2 cellular contexts compared by ENCODE assay signal in genomic region chr2:215705771-215706261, GRCh38.
TF ChIP-seq lines count a peak whose summit lies in the region.

No MANE protein-coding gene starts in this region.

TF ChIP-seq in SK-N-SH, 30 proteins besides CTCF, POLR2A, EP300 and RAD21 (continued from another document):
- TF ChIP-seq, protein P1, sequence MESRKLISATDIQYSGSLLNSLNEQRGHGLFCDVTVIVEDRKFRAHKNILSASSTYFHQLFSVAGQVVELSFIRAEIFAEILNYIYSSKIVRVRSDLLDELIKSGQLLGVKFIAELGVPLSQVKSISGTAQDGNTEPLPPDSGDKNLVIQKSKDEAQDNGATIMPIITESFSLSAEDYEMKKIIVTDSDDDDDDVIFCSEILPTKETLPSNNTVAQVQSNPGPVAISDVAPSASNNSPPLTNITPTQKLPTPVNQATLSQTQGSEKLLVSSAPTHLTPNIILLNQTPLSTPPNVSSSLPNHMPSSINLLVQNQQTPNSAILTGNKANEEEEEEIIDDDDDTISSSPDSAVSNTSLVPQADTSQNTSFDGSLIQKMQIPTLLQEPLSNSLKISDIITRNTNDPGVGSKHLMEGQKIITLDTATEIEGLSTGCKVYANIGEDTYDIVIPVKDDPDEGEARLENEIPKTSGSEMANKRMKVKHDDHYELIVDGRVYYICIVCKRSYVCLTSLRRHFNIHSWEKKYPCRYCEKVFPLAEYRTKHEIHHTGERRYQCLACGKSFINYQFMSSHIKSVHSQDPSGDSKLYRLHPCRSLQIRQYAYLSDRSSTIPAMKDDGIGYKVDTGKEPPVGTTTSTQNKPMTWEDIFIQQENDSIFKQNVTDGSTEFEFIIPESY (IDR thresholded peaks at IDR 0.05; ENCODE audit: borderline replicate concordance, low read depth) = no peak
- TF ChIP-seq EZH2phosphoT487 (IDR thresholded peaks at IDR 0.05; ENCODE audit: borderline replicate concordance, low read depth) (no peak), JUND (IDR thresholded peaks at IDR 0.05) (no peak), SIN3A (IDR thresholded peaks at IDR 0.05; ENCODE audit: borderline replicate concordance, low read depth, low read length) (no peak), TCF12 (IDR thresholded peaks at IDR 0.05) (no peak), GATA2 (CRISPR knock-in tag; IDR thresholded peaks at IDR 0.05) (no peak), YY1 (IDR thresholded peaks at IDR 0.05; ENCODE audit: low read depth) (no peak), MEF2A (IDR thresholded peaks at IDR 0.05; ENCODE audit: borderline replicate concordance, low read depth) (no peak), MXI1 (IDR thresholded peaks at IDR 0.05; ENCODE audit: low read depth, low read length) (no peak), USF2 (IDR thresholded peaks at IDR 0.05; ENCODE audit: borderline replicate concordance, low read depth, low read length) (no peak), TEAD4 (IDR thresholded peaks at IDR 0.05; ENCODE audit: borderline replicate concordance, insufficient read depth) (no peak), NRF1 (IDR thresholded peaks at IDR 0.05; ENCODE audit: low read depth, low read length) (no peak)
- TF ChIP-seq, protein P2, sequence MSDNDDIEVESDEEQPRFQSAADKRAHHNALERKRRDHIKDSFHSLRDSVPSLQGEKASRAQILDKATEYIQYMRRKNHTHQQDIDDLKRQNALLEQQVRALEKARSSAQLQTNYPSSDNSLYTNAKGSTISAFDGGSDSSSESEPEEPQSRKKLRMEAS (IDR thresholded peaks at IDR 0.05; ENCODE audit: low read depth) = no peak
- TF ChIP-seq, protein P3, sequence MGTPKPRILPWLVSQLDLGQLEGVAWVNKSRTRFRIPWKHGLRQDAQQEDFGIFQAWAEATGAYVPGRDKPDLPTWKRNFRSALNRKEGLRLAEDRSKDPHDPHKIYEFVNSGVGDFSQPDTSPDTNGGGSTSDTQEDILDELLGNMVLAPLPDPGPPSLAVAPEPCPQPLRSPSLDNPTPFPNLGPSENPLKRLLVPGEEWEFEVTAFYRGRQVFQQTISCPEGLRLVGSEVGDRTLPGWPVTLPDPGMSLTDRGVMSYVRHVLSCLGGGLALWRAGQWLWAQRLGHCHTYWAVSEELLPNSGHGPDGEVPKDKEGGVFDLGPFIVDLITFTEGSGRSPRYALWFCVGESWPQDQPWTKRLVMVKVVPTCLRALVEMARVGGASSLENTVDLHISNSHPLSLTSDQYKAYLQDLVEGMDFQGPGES (IDR thresholded peaks at IDR 0.05; ENCODE audit: low read depth, low read length) = no peak

TF ChIP-seq in SK-N-SH treated with all-trans-retinoic acid at 6 μM for 48 hours, 23 proteins besides CTCF, POLR2A, EP300 and RAD21 (continued from another document):
- TF ChIP-seq BACH2 (CRISPR knock-in tag; IDR thresholded peaks at IDR 0.05; ENCODE audit: borderline replicate concordance) (no peak), ZNF8 (CRISPR knock-in tag; IDR thresholded peaks at IDR 0.05) (no peak), ZC3H10 (CRISPR knock-in tag; IDR thresholded peaks at IDR 0.05) (no peak), OSR1 (CRISPR knock-in tag; IDR thresholded peaks at IDR 0.05) (no peak), ZFP30 (CRISPR knock-in tag; IDR thresholded peaks at IDR 0.05) (no peak), ZNF70 (CRISPR knock-in tag; IDR thresholded peaks at IDR 0.05) (no peak), CREB5 (CRISPR knock-in tag; IDR thresholded peaks at IDR 0.05; ENCODE audit: low read depth) (no peak)
- TF ChIP-seq, protein P4, sequence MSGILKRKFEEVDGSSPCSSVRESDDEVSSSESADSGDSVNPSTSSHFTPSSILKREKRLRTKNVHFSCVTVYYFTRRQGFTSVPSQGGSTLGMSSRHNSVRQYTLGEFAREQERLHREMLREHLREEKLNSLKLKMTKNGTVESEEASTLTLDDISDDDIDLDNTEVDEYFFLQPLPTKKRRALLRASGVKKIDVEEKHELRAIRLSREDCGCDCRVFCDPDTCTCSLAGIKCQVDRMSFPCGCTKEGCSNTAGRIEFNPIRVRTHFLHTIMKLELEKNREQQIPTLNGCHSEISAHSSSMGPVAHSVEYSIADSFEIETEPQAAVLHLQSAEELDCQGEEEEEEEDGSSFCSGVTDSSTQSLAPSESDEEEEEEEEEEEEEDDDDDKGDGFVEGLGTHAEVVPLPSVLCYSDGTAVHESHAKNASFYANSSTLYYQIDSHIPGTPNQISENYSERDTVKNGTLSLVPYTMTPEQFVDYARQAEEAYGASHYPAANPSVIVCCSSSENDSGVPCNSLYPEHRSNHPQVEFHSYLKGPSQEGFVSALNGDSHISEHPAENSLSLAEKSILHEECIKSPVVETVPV (CRISPR knock-in tag; IDR thresholded peaks at IDR 0.05) = no peak
